20 cellular contexts compared by ENCODE assay signal in the genomic region with DNA sequence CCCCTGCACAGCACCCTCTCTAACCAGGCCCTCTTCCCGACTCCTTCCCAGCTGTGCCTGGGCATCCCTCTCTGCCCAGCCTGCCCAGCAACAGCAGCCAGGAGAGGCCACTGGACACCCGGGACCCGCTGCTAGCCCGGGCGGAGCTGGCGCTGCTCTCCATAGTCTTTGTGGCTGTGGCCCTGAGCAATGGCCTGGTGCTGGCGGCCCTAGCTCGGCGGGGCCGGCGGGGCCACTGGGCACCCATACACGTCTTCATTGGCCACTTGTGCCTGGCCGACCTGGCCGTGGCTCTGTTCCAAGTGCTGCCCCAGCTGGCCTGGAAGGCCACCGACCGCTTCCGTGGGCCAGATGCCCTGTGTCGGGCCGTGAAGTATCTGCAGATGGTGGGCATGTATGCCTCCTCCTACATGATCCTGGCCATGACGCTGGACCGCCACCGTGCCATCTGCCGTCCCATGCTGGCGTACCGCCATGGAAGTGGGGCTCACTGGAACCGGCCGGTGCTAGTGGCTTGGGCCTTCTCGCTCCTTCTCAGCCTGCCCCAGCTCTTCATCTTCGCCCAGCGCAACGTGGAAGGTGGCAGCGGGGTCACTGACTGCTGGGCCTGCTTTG. TPM values are rescaled to one million over a fixed set of nuclear protein-coding genes. Genes with fewer than 3 reads are reported as not detected.
DNase-seq lines count a peak whose midpoint lies in the region; ATAC-seq and TF ChIP-seq lines count a peak whose summit lies in the region.
"Had no signal": no experiment of that assay in that cellular context is flagged by ENCODE, and none has a peak within 500 bp of the region (broad histone marks: within the 10 kb centered on the region; RNA-seq: fewer than 3 reads in every experiment).

No MANE protein-coding gene starts in this region.

- H3K18ac ChIP-seq in neuronal stem cell (ENCODE audit: low read length) = no peak overlapping the region

- H3K14ac ChIP-seq in neuronal stem cell (ENCODE audit: low read length) = no peak overlapping the region

- no peaks in the 10 kb centered on the region for H3K27me3 ChIP-seq in CD8-positive, alpha-beta T cell (ENCODE audit: insufficient read depth, low read length)
- H3K27me3 ChIP-seq in DND-41 (ENCODE audit: insufficient read depth, low read length, poor library complexity) = no peaks in the 10 kb centered on the region
- peaks cover 0 to 38% (median 0%) of the 10 kb centered on the region in 3 experiments for H3K27me3 ChIP-seq in neuronal stem cell (ENCODE audit: control insufficient read depth in 3 of 3, insufficient read depth in 3 of 3, low read depth in 1 of 3, low read length in 3 of 3)
- H3K27me3 ChIP-seq: body of pancreas, foreskin keratinocyte had no signal

- H3K36me3 ChIP-seq in CD8-positive, alpha-beta T cell (ENCODE audit: insufficient read depth, low read length) = no peaks in the 10 kb centered on the region
- H3K36me3 ChIP-seq in DND-41 (ENCODE audit: insufficient read depth, low read length) (peaks cover 22% of the 10 kb centered on the region), neuronal stem cell (replicated peaks in 1 of 2; ENCODE audit: control insufficient read depth in 2 of 2, insufficient read depth in 2 of 2, low read length in 2 of 2) (no peaks in the 10 kb centered on the region)
- H3K36me3 ChIP-seq: pancreas had no signal

- H3K9ac ChIP-seq in DND-41 (ENCODE audit: low read depth, low read length) = no peak overlapping the region
- no peak overlapping the region for H3K9ac ChIP-seq in neuronal stem cell (ENCODE audit: low read depth, low read length, poor library complexity)

- POLR2A ChIA-PET in CD8-positive, alpha-beta T cell (lab: Charles Lee) = interaction anchor here (1.0 to 4.0 kb wide), 8 partner anchors 16 to 111 kb away, joined by 3 to 17 read pairs (median 6); partner anchors contain the start of genes ARHGAP4, IDH3G, RENBP and SSR4

- H3K27ac ChIP-seq in CD8-positive, alpha-beta T cell (ENCODE audit: low read depth, low read length) = no peak overlapping the region
- H3K27ac ChIP-seq in DND-41 (ENCODE audit: low read length) (no peak overlapping the region), neuronal stem cell (replicated peaks; ENCODE audit: low read length) (no peak overlapping the region)
- H3K27ac ChIP-seq: body of pancreas, foreskin keratinocyte, pancreas had no signal

- H3K4me3 ChIP-seq in CD8-positive, alpha-beta T cell (ENCODE audit: low read depth, low read length) = no peak overlapping the region
- H3K4me3 ChIP-seq in DND-41 (ENCODE audit: low read depth in 1 of 2, low read length in 2 of 2) = no peak overlapping the region
- no peak overlapping the region for H3K4me3 ChIP-seq in neuronal stem cell (ENCODE audit: low read length in 2 of 2)
- H3K4me3 ChIP-seq: body of pancreas, pancreas had no signal

- H2BK15ac ChIP-seq in neuronal stem cell (ENCODE audit: low read length) = no peak overlapping the region

- no peak overlapping the region for H2BK5ac ChIP-seq in neuronal stem cell (ENCODE audit: low read length)

- no peak overlapping the region for H2BK12ac ChIP-seq in neuronal stem cell (ENCODE audit: low read length)

- H3K79me1 ChIP-seq in neuronal stem cell (ENCODE audit: low read depth, low read length) = no peaks in the 10 kb centered on the region

- intact Hi-C loops in CD8-positive, alpha-beta T cell (cut with DNase I, micrococcal nuclease) = no loop called here

- H3K23ac ChIP-seq in neuronal stem cell (ENCODE audit: low read depth, low read length, poor library complexity) = no peak overlapping the region

- H3K36me3 Mint-ChIP-seq in CD8-positive, alpha-beta T cell = peaks cover 16% of the 10 kb centered on the region
- H3K36me3 Mint-ChIP-seq in central memory CD8-positive, alpha-beta T cell (ENCODE audit: insufficient read depth) = peaks cover 19% of the 10 kb centered on the region
- H3K36me3 Mint-ChIP-seq: activated naive CD4-positive, alpha-beta T cell treated with anti-CD3 and anti-CD28 coated beads, Interleukin-2, amount 50 U/mL, for 24 hours had no signal

- no peak for TF ChIP-seq CTCF in CD8-positive, alpha-beta T cell (IDR thresholded peaks at IDR 0.05)
- TF ChIP-seq CTCF in DND-41 (IDR thresholded peaks at IDR 0.05; ENCODE audit: borderline replicate concordance, extremely low read depth, low read length, poor library complexity, severe bottlenecking) = no peak

- H3K4me3 Mint-ChIP-seq in CD8-positive, alpha-beta T cell = no peak overlapping the region
- H3K4me3 Mint-ChIP-seq in central memory CD8-positive, alpha-beta T cell = peak overlapping the region; percentile 54

- H3K79me2 ChIP-seq in DND-41 (ENCODE audit: insufficient read depth, low read length) = no peaks in the 10 kb centered on the region

- CTCF ChIA-PET in CD8-positive, alpha-beta T cell (lab: Charles Lee) = no interaction called here

- no peak overlapping the region for H2BK120ac ChIP-seq in neuronal stem cell (ENCODE audit: low read depth, low read length)

- H3K4me1 ChIP-seq in CD8-positive, alpha-beta T cell (ENCODE audit: insufficient read depth, low read length) = peaks cover 57% of the 10 kb centered on the region
- peaks cover 14% of the 10 kb centered on the region for H3K4me1 ChIP-seq in DND-41 (ENCODE audit: insufficient read depth, low read length)
- H3K4me1 ChIP-seq in neuronal stem cell (ENCODE audit: control insufficient read depth in 2 of 2, insufficient read depth in 1 of 2, low read depth in 1 of 2, low read length in 2 of 2) = peaks cover 5 to 11% of the 10 kb centered on the region in 2 donors
- H3K4me1 ChIP-seq: body of pancreas, foreskin keratinocyte, pancreas had no signal

- no peaks in the 10 kb centered on the region; the same call in 1 of the 2 replicates for H4K20me1 ChIP-seq in DND-41 (ENCODE audit: insufficient read depth, low read length)

- H3K9me3 ChIP-seq in CD8-positive, alpha-beta T cell (ENCODE audit: low read length) = no peaks in the 10 kb centered on the region
- H3K9me3 ChIP-seq in DND-41 (ENCODE audit: insufficient read depth, low read length, severe bottlenecking) (no peaks in the 10 kb centered on the region), neuronal stem cell (replicated peaks in 1 of 2; ENCODE audit: control insufficient read depth in 2 of 2, insufficient read depth in 1 of 2, low read depth in 1 of 2, low read length in 2 of 2) (no peaks in the 10 kb centered on the region)
- H3K9me3 ChIP-seq: body of pancreas, pancreas had no signal

- no CpG with 5 or more reads among the region's 32 CpGs for WGBS in neuronal stem cell (ENCODE audit: extremely low coverage in 2 of 2, insufficient read length in 2 of 2, insufficient replicate concordance in 1 of 2), 2 donors

- peaks cover 44% of the 10 kb centered on the region for H3K4me1 Mint-ChIP-seq in CD8-positive, alpha-beta T cell (ENCODE audit: low read depth)
- peaks cover 44% of the 10 kb centered on the region for H3K4me1 Mint-ChIP-seq in central memory CD8-positive, alpha-beta T cell

- H2AK5ac ChIP-seq in neuronal stem cell (ENCODE audit: low read depth, low read length) = peak overlapping the region; percentile 37

- H3K4me2 ChIP-seq in DND-41 (ENCODE audit: insufficient read depth, low read length) (no peak overlapping the region), neuronal stem cell (ENCODE audit: insufficient read depth, low read length, poor library complexity, severe bottlenecking) (no peak overlapping the region)

- H2AFZ ChIP-seq in DND-41 (ENCODE audit: low read depth, low read length) (no peak overlapping the region), neuronal stem cell (ENCODE audit: low read length) (no peak overlapping the region)

- DNase-seq in CD8-positive, alpha-beta T cell = peak in 1 of 7 experiments; percentile 34
- no peak for DNase-seq in DND-41
- DNase-seq in central memory CD8-positive, alpha-beta T cell (ENCODE audit: low spot score in 2 of 2) = no peak
- no peak for DNase-seq in neuronal stem cell (ENCODE audit: low spot score)
- DNase-seq in hepatic stellate cell (ENCODE audit: low spot score) = no peak
- DNase-seq in middle frontal gyrus (ENCODE audit: extremely low spot score, low spot score) = no peak
- DNase-seq: activated CD4-positive, alpha-beta T cell treated with anti-CD3 and anti-CD28 coated beads for 4 hours; activated T-cell treated with anti-CD3 and anti-CD28 coated beads for 4 hours; body of pancreas; cortex of kidney; foreskin keratinocyte; KG1; NCI-H1048; NCI-H774; stimulated activated CD4-positive, alpha-beta T cell treated with anti-CD3 and anti-CD28 coated beads, Interleukin-2, amount 100 ng/mL, for 24 hours had no signal

- H3K9me3 Mint-ChIP-seq in CD8-positive, alpha-beta T cell = no peaks in the 10 kb centered on the region
- H3K9me3 Mint-ChIP-seq in central memory CD8-positive, alpha-beta T cell = no peaks in the 10 kb centered on the region
- H3K9me3 Mint-ChIP-seq: activated naive CD4-positive, alpha-beta T cell treated with anti-CD3 and anti-CD28 coated beads, Interleukin-2, amount 50 U/mL, for 24 hours had no signal

- H3K4ac ChIP-seq in neuronal stem cell (ENCODE audit: low read length) = no peak overlapping the region

- ATAC-seq in CD8-positive, alpha-beta T cell = no peak
- peak; percentile 0; the same call in 1 of the 3 replicates for ATAC-seq in DND-41 (ENCODE audit: insufficient read depth, low read depth)
- no peak for ATAC-seq in central memory CD8-positive, alpha-beta T cell (replicated peaks; ENCODE audit: extremely low read depth, poor library complexity, severe bottlenecking)
- ATAC-seq in HG03196 (IDR thresholded peaks at IDR 0.05; ENCODE audit: unreplicated experiment) = no peak
- ATAC-seq: body of pancreas, foreskin keratinocyte, left lobe of liver, pancreas had no signal

- peak overlapping the region; percentile 82 for H3K27ac Mint-ChIP-seq in CD8-positive, alpha-beta T cell
- peak overlapping the region; percentile 85 for H3K27ac Mint-ChIP-seq in central memory CD8-positive, alpha-beta T cell (ENCODE audit: low read depth)

- H4K91ac ChIP-seq in neuronal stem cell (ENCODE audit: low read depth, low read length, poor library complexity) = no peak overlapping the region

- no peaks in the 10 kb centered on the region for H3K27me3 Mint-ChIP-seq in CD8-positive, alpha-beta T cell (ENCODE audit: low read depth)
- no peaks in the 10 kb centered on the region for H3K27me3 Mint-ChIP-seq in central memory CD8-positive, alpha-beta T cell
- H3K27me3 Mint-ChIP-seq: activated naive CD4-positive, alpha-beta T cell treated with anti-CD3 and anti-CD28 coated beads, Interleukin-2, amount 50 U/mL, for 24 hours had no signal

- H4K8ac ChIP-seq in neuronal stem cell (ENCODE audit: low read depth, low read length) = no peak overlapping the region

RNA-seq across cellular contexts. Expression of gene AVPR2, which starts 1.1 kb away (rescaled TPM):
- total RNA-seq in CD8-positive, alpha-beta T cell = not detected
- not detected for polyA plus RNA-seq in neuronal stem cell (2013, experiment 1 of 2)
- polyA plus RNA-seq in neuronal stem cell (2013, experiment 2 of 2) = not detected
- total RNA-seq: foreskin keratinocyte, left lobe of liver had no signal
- polyA plus RNA-seq: BJ, foreskin keratinocyte had no signal

RNA-seq across cellular contexts. Expression of gene L1CAM, which starts 19.6 kb away (rescaled TPM):
- total RNA-seq in CD8-positive, alpha-beta T cell = under 1 TPM in 1 of 2 experiments, not detected in 1; 0.05 TPM
- 1.6 TPM for polyA plus RNA-seq in neuronal stem cell (2013, experiment 1 of 2)
- 1.7 TPM for polyA plus RNA-seq in neuronal stem cell (2013, experiment 2 of 2)

RNA-seq across cellular contexts. Expression of gene ARHGAP4, which starts 20.5 kb away (rescaled TPM):
- total RNA-seq in CD8-positive, alpha-beta T cell = 100 to 1,000 TPM; 432 to 440 TPM
- polyA plus RNA-seq in neuronal stem cell (2013, experiment 1 of 2) = 5.4 TPM
- 4.9 TPM for polyA plus RNA-seq in neuronal stem cell (2013, experiment 2 of 2)

RNA-seq across cellular contexts. Expression of gene NAA10, which starts 29.2 kb away (rescaled TPM):
- total RNA-seq in CD8-positive, alpha-beta T cell = 10 to 100 TPM; 34.4 to 35.3 TPM
- polyA plus RNA-seq in neuronal stem cell (2013, experiment 1 of 2) = 94.9 TPM
- polyA plus RNA-seq in neuronal stem cell (2013, experiment 2 of 2) = 91.4 TPM

RNA-seq across cellular contexts. Expression of gene RENBP, which starts 38.9 kb away (rescaled TPM):
- 1 to 10 TPM; 6.2 to 6.3 TPM for total RNA-seq in CD8-positive, alpha-beta T cell
- 4.8 TPM for polyA plus RNA-seq in neuronal stem cell (2013, experiment 1 of 2)
- polyA plus RNA-seq in neuronal stem cell (2013, experiment 2 of 2) = 4.7 TPM
